ENCODE assay signal across 37 cellular contexts in genomic region chr17:41617698-41618097, GRCh38. TPM values are rescaled to one million over a fixed set of nuclear protein-coding genes. Genes with fewer than 3 reads are reported as not detected.
A peak's percentile ranks its signal among the peaks of the same experiment; 100 is the strongest.
DNase-seq lines count a peak whose midpoint lies in the region; ATAC-seq, FAIRE-seq and TF ChIP-seq lines count a peak whose summit lies in the region.
"Had no signal": no experiment of that assay in that cellular context is flagged by ENCODE, and none has a peak within 500 bp of the region (broad histone marks: within the 10 kb centered on the region; RNA-seq: fewer than 3 reads in every experiment).

No MANE protein-coding gene starts in this region.

- no peak overlapping the region for H3K23ac ChIP-seq in trophoblast cell (ENCODE audit: low read length)

- no peak overlapping the region for H3K9ac ChIP-seq in trophoblast cell (ENCODE audit: low read length)

- H3K14ac ChIP-seq in trophoblast cell (ENCODE audit: low read length) = peak overlapping the region; percentile 22

- peak overlapping the region; percentile 40 for H4K8ac ChIP-seq in trophoblast cell (ENCODE audit: low read depth, low read length)

- peak overlapping the region; percentile 27 for H2BK120ac ChIP-seq in trophoblast cell (ENCODE audit: insufficient read depth, low read length, poor library complexity)

- POLR2A ChIA-PET in activated CD4-positive, alpha-beta T cell treated with anti-CD3 and anti-CD28 coated beads for 36 hours (lab: Charles Lee) = no interaction called here

- no peak overlapping the region for H3K27ac Mint-ChIP-seq in activated CD4-positive, alpha-beta T cell treated with anti-CD3 and anti-CD28 coated beads for 36 hours
- H3K27ac Mint-ChIP-seq: activated CD8-positive, alpha-beta memory T cell treated with anti-CD3 and anti-CD28 coated beads, Interleukin-2, amount 10 ng/mL, durations not matched to agents 7 days and 5 days; activated naive CD4-positive, alpha-beta T cell treated with anti-CD3 and anti-CD28 coated beads for 36 hours; CD8-positive, alpha-beta T cell; natural killer cell had no signal

- H4K12ac ChIP-seq in trophoblast cell (ENCODE audit: low read depth, low read length) = no peak overlapping the region

- H3K4me1 ChIP-seq in right atrium auricular region (no peaks in the 10 kb centered on the region), trophoblast cell (ENCODE audit: control insufficient read depth in 1 of 2, insufficient read depth in 2 of 2, low read length in 2 of 2) (peaks cover 25 to 40% of the 10 kb centered on the region in 2 experiments)
- H3K4me1 ChIP-seq: adrenal gland, body of pancreas, gastroesophageal sphincter had no signal

- no peak overlapping the region for H3K4ac ChIP-seq in trophoblast cell (ENCODE audit: low read depth, low read length)

- no peaks in the 10 kb centered on the region for H3K27me3 ChIP-seq in right atrium auricular region
- H3K27me3 ChIP-seq in bronchial epithelial cell (ENCODE audit: control insufficient read depth, insufficient read depth, low read length) = no peaks in the 10 kb centered on the region
- H3K27me3 ChIP-seq in trophoblast cell (ENCODE audit: insufficient read depth, low read length) = no peaks in the 10 kb centered on the region
- H3K27me3 ChIP-seq: adrenal gland, body of pancreas, hepatocyte had no signal

- H3K36me3 ChIP-seq in right atrium auricular region (no peaks in the 10 kb centered on the region), bronchial epithelial cell (ENCODE audit: control insufficient read depth, insufficient read depth, low read length) (peaks cover 4% of the 10 kb centered on the region), trophoblast cell (ENCODE audit: control insufficient read depth in 1 of 2, insufficient read depth in 2 of 2, low read length in 2 of 2) (no peaks in the 10 kb centered on the region)
- H3K36me3 ChIP-seq: adrenal gland, gastroesophageal sphincter had no signal

- ATAC-seq in Right ventricle myocardium inferior = no peak
- ATAC-seq in activated CD4-positive, alpha-beta T cell treated with anti-CD3 and anti-CD28 coated beads for 36 hours = no peak
- ATAC-seq: activated CD8-positive, alpha-beta memory T cell treated with anti-CD3 and anti-CD28 coated beads, Interleukin-2, amount 10 ng/mL, durations not matched to agents 7 days and 5 days; body of pancreas; CD8-positive, alpha-beta T cell; gastroesophageal sphincter; left colon; mucosa of descending colon; natural killer cell; stimulated activated naive CD8-positive, alpha-beta T cell treated with anti-CD3 and anti-CD28 coated beads, Interleukin-15, Interleukin-2, amounts not matched to agents 100 U/mL and 50 U/mL, for 24 hours had no signal

- no peak overlapping the region for H3K18ac ChIP-seq in trophoblast cell (ENCODE audit: low read length)

- no peaks in the 10 kb centered on the region for H3K27me3 Mint-ChIP-seq in activated CD4-positive, alpha-beta T cell treated with anti-CD3 and anti-CD28 coated beads for 36 hours
- H3K27me3 Mint-ChIP-seq: activated CD8-positive, alpha-beta memory T cell treated with anti-CD3 and anti-CD28 coated beads, Interleukin-2, amount 10 ng/mL, durations not matched to agents 7 days and 5 days had no signal

- no peak overlapping the region for H3K4me3 Mint-ChIP-seq in activated CD4-positive, alpha-beta T cell treated with anti-CD3 and anti-CD28 coated beads for 36 hours
- H3K4me3 Mint-ChIP-seq: activated CD8-positive, alpha-beta memory T cell treated with anti-CD3 and anti-CD28 coated beads, Interleukin-2, amount 10 ng/mL, durations not matched to agents 7 days and 5 days; activated naive CD4-positive, alpha-beta T cell treated with anti-CD3 and anti-CD28 coated beads for 36 hours; CD8-positive, alpha-beta T cell; natural killer cell had no signal

- H3K79me2 ChIP-seq in trophoblast cell (ENCODE audit: control insufficient read depth, insufficient read depth, low read length, poor library complexity) = peaks cover 1% of the 10 kb centered on the region
- H3K79me2 ChIP-seq: hepatocyte had no signal

- DNase-seq in Right ventricle myocardium inferior (ENCODE audit: missing footprints) (peak; percentile 55), right atrium auricular region (ENCODE audit: low spot score) (no peak), bronchial epithelial cell (ENCODE audit: low read depth) (peak; percentile 83), trophoblast cell (no peak), T-helper 9 cell (no peak), NCI-H345 treated with DMSO at 0.1 percent for 48 hours (lab: John Stamatoyannopoulos, UW; ENCODE audit: unreplicated experiment) (no peak), OCI-M2 (lab: John Stamatoyannopoulos, UW; ENCODE audit: unreplicated experiment) (no peak)
- DNase-seq in activated CD4-positive, alpha-beta T cell treated with anti-CD3 and anti-CD28 coated beads for 36 hours = no peak
- DNase-seq: activated CD4-positive, alpha-beta T cell treated with anti-CD3 and anti-CD28 coated beads, Interleukin-2, amount 50 U/mL, for 4 hours; activated CD8-positive, alpha-beta memory T cell treated with anti-CD3 and anti-CD28 coated beads, Interleukin-2, amount 10 ng/mL, durations not matched to agents 7 days and 5 days; activated naive CD4-positive, alpha-beta T cell treated with anti-CD3 and anti-CD28 coated beads for 36 hours; activated T-cell treated with anti-CD3 and anti-CD28 coated beads, Interleukin-2, amount 50 U/mL, for 48 hours; adrenal gland; body of pancreas; CD8-positive, alpha-beta T cell; dermis blood vessel endothelial cell; left colon; mucosa of descending colon; natural killer cell; NCI-H1048; NCI-H1694; NCI-H526; stimulated activated CD4-positive, alpha-beta T cell treated with anti-CD3 and anti-CD28 coated beads, Interleukin-1b, Interleukin-23, amount 100 ng/mL, for 48 hours; stimulated activated naive CD8-positive, alpha-beta T cell treated with anti-CD3 and anti-CD28 coated beads, Interleukin-15, Interleukin-2, amounts not matched to agents 100 U/mL and 50 U/mL, for 24 hours had no signal

- peak overlapping the region; percentile 16 for H2AK5ac ChIP-seq in trophoblast cell (ENCODE audit: low read length)

- TF ChIP-seq CTCF in right atrium auricular region (IDR thresholded peaks at IDR 0.05) = no peak
- TF ChIP-seq CTCF in bronchial epithelial cell (IDR thresholded peaks at IDR 0.05; ENCODE audit: insufficient read depth, low read length, severe bottlenecking) = no peak

- intact Hi-C loops in Right ventricle myocardium inferior (cut with DNase I) = no loop called here
- intact Hi-C loops in activated CD4-positive, alpha-beta T cell treated with anti-CD3 and anti-CD28 coated beads for 36 hours (cut with DNase I, micrococcal nuclease) = no loop called here

- no peaks in the 10 kb centered on the region for H3K36me3 Mint-ChIP-seq in activated CD4-positive, alpha-beta T cell treated with anti-CD3 and anti-CD28 coated beads for 36 hours (ENCODE audit: low read depth)
- H3K36me3 Mint-ChIP-seq: activated CD8-positive, alpha-beta memory T cell treated with anti-CD3 and anti-CD28 coated beads, Interleukin-2, amount 10 ng/mL, durations not matched to agents 7 days and 5 days; CD8-positive, alpha-beta T cell; natural killer cell had no signal

- CTCF ChIA-PET in activated CD4-positive, alpha-beta T cell treated with anti-CD3 and anti-CD28 coated beads for 36 hours (lab: Charles Lee) = no interaction called here

- no peaks in the 10 kb centered on the region for H3K9me3 Mint-ChIP-seq in activated CD4-positive, alpha-beta T cell treated with anti-CD3 and anti-CD28 coated beads for 36 hours (ENCODE audit: low read depth)
- H3K9me3 Mint-ChIP-seq: activated naive CD4-positive, alpha-beta T cell treated with anti-CD3 and anti-CD28 coated beads for 36 hours; CD8-positive, alpha-beta T cell; natural killer cell had no signal

- peak overlapping the region; percentile 48 for H4K91ac ChIP-seq in trophoblast cell (ENCODE audit: low read depth, low read length)

- H3K27ac ChIP-seq in right atrium auricular region (no peak overlapping the region), trophoblast cell (ENCODE audit: low read depth, low read length) (no peak overlapping the region)
- H3K27ac ChIP-seq: adrenal gland, body of pancreas, gastroesophageal sphincter, hepatocyte, SK-N-MC had no signal

- no peak overlapping the region for H3K4me3 ChIP-seq in right atrium auricular region
- no peak overlapping the region for H3K4me3 ChIP-seq in bronchial epithelial cell (ENCODE audit: low read depth, low read length)
- H3K4me3 ChIP-seq in trophoblast cell (ENCODE audit: low read depth, low read length) = no peak overlapping the region
- H3K4me3 ChIP-seq: adrenal gland, body of pancreas, gastroesophageal sphincter, hepatocyte, mucosa of descending colon, SK-N-MC, skin epidermis had no signal

- no peak overlapping the region for H3K4me2 ChIP-seq in trophoblast cell (ENCODE audit: low read length)
- H3K4me2 ChIP-seq: hepatocyte had no signal

- no peak overlapping the region for H2BK5ac ChIP-seq in trophoblast cell (ENCODE audit: low read depth, low read length, poor library complexity)

- no peaks in the 10 kb centered on the region for H3K4me1 Mint-ChIP-seq in activated CD4-positive, alpha-beta T cell treated with anti-CD3 and anti-CD28 coated beads for 36 hours
- H3K4me1 Mint-ChIP-seq: activated CD8-positive, alpha-beta memory T cell treated with anti-CD3 and anti-CD28 coated beads, Interleukin-2, amount 10 ng/mL, durations not matched to agents 7 days and 5 days; natural killer cell had no signal

- H2AFZ ChIP-seq in trophoblast cell (ENCODE audit: insufficient read depth, low read length, poor library complexity) = no peak overlapping the region
- H2AFZ ChIP-seq: hepatocyte had no signal

- peaks cover 16% of the 10 kb centered on the region for H3K79me1 ChIP-seq in trophoblast cell (ENCODE audit: low read length)

- no peaks in the 10 kb centered on the region for H3K9me3 ChIP-seq in right atrium auricular region
- H3K9me3 ChIP-seq in trophoblast cell (ENCODE audit: insufficient read depth, low read depth, low read length) = no peaks in the 10 kb centered on the region
- H3K9me3 ChIP-seq: adrenal gland, body of pancreas, gastroesophageal sphincter, mucosa of descending colon had no signal

- WGBS in trophoblast cell (ENCODE audit: extremely low coverage, insufficient coverage, insufficient read length) = no CpG with 5 or more reads among the region's 11 CpGs

- FAIRE-seq in bronchial epithelial cell (lab: Jason Lieb, UNC) = no peak
- FAIRE-seq: endometrium, TTC549 had no signal

- H2BK12ac ChIP-seq in trophoblast cell (ENCODE audit: low read length) = peak overlapping the region; percentile 64

RNA-seq across cellular contexts. Expression of gene KRT16, which starts 5.1 kb away (rescaled TPM):
- total RNA-seq in Right ventricle myocardium inferior (not detected), right atrium auricular region (1 to 10 TPM in 1 of 2 donors, not detected in 1; 2.2 TPM), bronchial epithelial cell (1,390 and 10,131 TPM in 2 replicates)
- polyA plus RNA-seq in trophoblast cell (2013) = 7.9 and 8.4 TPM in 2 replicates
- not detected for total RNA-seq in activated CD4-positive, alpha-beta T cell treated with anti-CD3 and anti-CD28 coated beads for 36 hours
- total RNA-seq: activated CD8-positive, alpha-beta memory T cell treated with anti-CD3 and anti-CD28 coated beads, Interleukin-2, amount 10 ng/mL, durations not matched to agents 7 days and 5 days; activated naive CD4-positive, alpha-beta T cell treated with anti-CD3 and anti-CD28 coated beads for 36 hours; CD8-positive, alpha-beta T cell; HT1080; left colon; lung microvascular endothelial cell; mucosa of descending colon; natural killer cell; T-helper 1 cell treated with Interleukin-12 subunit alpha and Interleukin-12 subunit beta and Interleukin-4 antibody, amounts not matched to agents 30 ng/mL and 1 ng/mL, for 36 hours had no signal

RNA-seq across cellular contexts. Expression of gene KRT17, which starts 6.7 kb away (rescaled TPM):
- total RNA-seq in Right ventricle myocardium inferior (not detected), right atrium auricular region (not detected), bronchial epithelial cell (25,286 and 30,463 TPM in 2 replicates)
- polyA plus RNA-seq in trophoblast cell (2013) = 145 and 161 TPM in 2 replicates
- not detected for total RNA-seq in activated CD4-positive, alpha-beta T cell treated with anti-CD3 and anti-CD28 coated beads for 36 hours
- total RNA-seq: activated naive CD4-positive, alpha-beta T cell treated with anti-CD3 and anti-CD28 coated beads for 36 hours; CD8-positive, alpha-beta T cell; lung microvascular endothelial cell; natural killer cell had no signal

RNA-seq across cellular contexts. Expression of gene KRT14, which starts 31.0 kb away (rescaled TPM):
- not detected for total RNA-seq in Right ventricle myocardium inferior
- 10 to 100 TPM in 1 of 2 donors, not detected in 1; 20.3 TPM for total RNA-seq in right atrium auricular region
- 463 and 1,445 TPM in 2 replicates for total RNA-seq in bronchial epithelial cell
- 12.0 and 12.4 TPM in 2 replicates for polyA plus RNA-seq in trophoblast cell (2013)
- not detected for total RNA-seq in activated CD4-positive, alpha-beta T cell treated with anti-CD3 and anti-CD28 coated beads for 36 hours
- total RNA-seq: activated CD8-positive, alpha-beta memory T cell treated with anti-CD3 and anti-CD28 coated beads, Interleukin-2, amount 10 ng/mL, durations not matched to agents 7 days and 5 days; activated naive CD4-positive, alpha-beta T cell treated with anti-CD3 and anti-CD28 coated beads for 36 hours; CD8-positive, alpha-beta T cell; lung microvascular endothelial cell; natural killer cell; RPMI7951; T-helper 1 cell treated with Interleukin-12 subunit alpha and Interleukin-12 subunit beta and Interleukin-4 antibody, amounts not matched to agents 30 ng/mL and 1 ng/mL, for 36 hours had no signal

RNA-seq across cellular contexts. Expression of gene KRT9, which starts 45.8 kb away (rescaled TPM):
- total RNA-seq in Right ventricle myocardium inferior (not detected), right atrium auricular region (not detected), bronchial epithelial cell (0.26 and 0.51 TPM in 2 replicates)
- 0.19 TPM in 2 replicates for polyA plus RNA-seq in trophoblast cell (2013)
- not detected for total RNA-seq in activated CD4-positive, alpha-beta T cell treated with anti-CD3 and anti-CD28 coated beads for 36 hours
- total RNA-seq: activated CD8-positive, alpha-beta memory T cell treated with anti-CD3 and anti-CD28 coated beads, Interleukin-2, amount 10 ng/mL, durations not matched to agents 7 days and 5 days; activated naive CD4-positive, alpha-beta T cell treated with anti-CD3 and anti-CD28 coated beads for 36 hours; body of pancreas; CD8-positive, alpha-beta T cell; dermis blood vessel endothelial cell; gastroesophageal sphincter; hepatocyte; HT1080; left colon; lung microvascular endothelial cell; mucosa of descending colon; natural killer cell; osteoblast; renal cortical epithelial cell; RPMI7951; T-helper 1 cell treated with Interleukin-12 subunit alpha and Interleukin-12 subunit beta and Interleukin-4 antibody, amounts not matched to agents 30 ng/mL and 1 ng/mL, for 36 hours; temporal lobe had no signal
- polyA plus RNA-seq: hepatocyte had no signal

Comparison
In these comparisons a context has a peak if more than half of its experiments do, and no peak if none do; other contexts are left out.
1. DNase-seq: peak in Right ventricle myocardium inferior (single experiment) and bronchial epithelial cell (single experiment); none in right atrium auricular region (single experiment), trophoblast cell (0 of 2), T-helper 9 cell (single experiment), NCI-H345 treated with DMSO at 0.1 percent for 48 hours (single experiment), activated CD4-positive, alpha-beta T cell treated with anti-CD3 and anti-CD28 coated beads for 36 hours (single experiment) and OCI-M2 (single experiment).
2. RNA of gene KRT16, which starts 5.1 kb away (total RNA-seq): 1,390 to 10,131 TPM in bronchial epithelial cell; 2.2 TPM in right atrium auricular region, not detected in Right ventricle myocardium inferior (single experiment) and not detected in activated CD4-positive, alpha-beta T cell treated with anti-CD3 and anti-CD28 coated beads for 36 hours; every median in the first group is over 100 times any median in the second.
3. RNA of gene KRT17, which starts 6.7 kb away (total RNA-seq): 25,286 to 30,463 TPM in bronchial epithelial cell; not detected in right atrium auricular region, not detected in activated CD4-positive, alpha-beta T cell treated with anti-CD3 and anti-CD28 coated beads for 36 hours and not detected in Right ventricle myocardium inferior (single experiment); every median in the first group is over 1,000 times any median in the second.
4. RNA of gene KRT14, which starts 31.0 kb away (total RNA-seq): 463 to 1,445 TPM in bronchial epithelial cell; 20.3 TPM in right atrium auricular region, not detected in Right ventricle myocardium inferior (single experiment) and not detected in activated CD4-positive, alpha-beta T cell treated with anti-CD3 and anti-CD28 coated beads for 36 hours; every median in the first group is over 10 times any median in the second.